1 cellular context compared by ENCODE assay signal in genomic region chr19:31263317-31263716, GRCh38.
TF ChIP-seq lines count a peak whose summit lies in the region.

No MANE protein-coding gene starts in this region.

TF ChIP-seq in IMR-90, 13 proteins besides CTCF, POLR2A, EP300 and RAD21:
- TF ChIP-seq ELK1 (IDR thresholded peaks at IDR 0.05; ENCODE audit: borderline replicate concordance, low read depth, low read length) = no peak
- no peak for TF ChIP-seq BHLHE40 (IDR thresholded peaks at IDR 0.05; ENCODE audit: low read depth, low read length)
- TF ChIP-seq MAFK (IDR thresholded peaks at IDR 0.05; ENCODE audit: low read depth, low read length) = no peak
- no peak for TF ChIP-seq CHD1 (IDR thresholded peaks at IDR 0.05; ENCODE audit: low read depth, low read length)
- TF ChIP-seq RFX5 (IDR thresholded peaks at IDR 0.05; ENCODE audit: low read depth, low read length) = no peak
- no peak for TF ChIP-seq MAZ (IDR thresholded peaks at IDR 0.05; ENCODE audit: borderline replicate concordance, low read depth, low read length)
- TF ChIP-seq MXI1 (IDR thresholded peaks at IDR 0.05; ENCODE audit: borderline replicate concordance, low read depth, low read length) = no peak
- no peak for TF ChIP-seq NFE2L2 (IDR thresholded peaks at IDR 0.05; ENCODE audit: low read depth, low read length)
- no peak for TF ChIP-seq SMC3 (IDR thresholded peaks at IDR 0.05; ENCODE audit: low read depth, low read length)
- no peak for TF ChIP-seq CEBPB (IDR thresholded peaks at IDR 0.05; ENCODE audit: low read depth, low read length)
- no peak for TF ChIP-seq FOS (IDR thresholded peaks at IDR 0.05; ENCODE audit: low read depth, low read length)
